1 cellular context compared by ENCODE assay signal in genomic region chr20:63707558-63708300, GRCh38.
TF ChIP-seq lines count a peak whose summit lies in the region.

Gene ARFRP1, minus strand, starts transcription at chr20:63707976. Its CDS starts 885 bp downstream, at chr20:63707091.
Gene ZGPAT, plus strand, starts transcription at chr20:63708039. Its CDS starts 542 bp downstream, at chr20:63708581.

TF ChIP-seq in HepG2, 621 proteins besides CTCF, POLR2A, EP300 and RAD21 (continued from another document and continues in another):
- TF ChIP-seq CEBPZ (IDR thresholded peaks at IDR 0.05; ENCODE audit: low read length) (no peak), MLX (CRISPR knock-in tag; IDR thresholded peaks at IDR 0.05) (peak; percentile 40), DMAP1 (CRISPR knock-in tag; IDR thresholded peaks at IDR 0.05) (peak; percentile 73), MYNN (CRISPR knock-in tag; IDR thresholded peaks at IDR 0.05; ENCODE audit: low read depth) (peak; percentile 56; the same call in 1 of the 2 replicates), CREB1 (IDR thresholded peaks at IDR 0.05) (peak; percentile 22; the same call in 1 of the 2 replicates), CREB1 (CRISPR knock-in tag; IDR thresholded peaks at IDR 0.05) (no peak), ZNF777 (CRISPR knock-in tag; IDR thresholded peaks at IDR 0.05) (peak; percentile 88), NR0B2 (CRISPR knock-in tag; IDR thresholded peaks at IDR 0.05) (peak; percentile 93), HNRNPLL (IDR thresholded peaks at IDR 0.05; ENCODE audit: low read depth, low read length, poor library complexity, severe bottlenecking) (peak; percentile 72), HOXA7 (CRISPR knock-in tag; IDR thresholded peaks at IDR 0.05) (no peak), HBP1 (CRISPR knock-in tag; IDR thresholded peaks at IDR 0.05; ENCODE audit: low read depth) (peak; percentile 98), DZIP1 (CRISPR knock-in tag; IDR thresholded peaks at IDR 0.05) (peak; percentile 72), ONECUT2 (CRISPR knock-in tag; IDR thresholded peaks at IDR 0.05) (peak; percentile 39; the same call in 1 of the 2 replicates), GMEB1 (CRISPR knock-in tag; IDR thresholded peaks at IDR 0.05; ENCODE audit: borderline replicate concordance) (peak; percentile 97), ZNF629 (CRISPR knock-in tag; conservative IDR thresholded peaks at IDR 0.05) (peak; percentile 60), SIN3B (IDR thresholded peaks at IDR 0.05; ENCODE audit: low read length) (peak; percentile 81), IKZF5 (CRISPR knock-in tag; IDR thresholded peaks at IDR 0.05) (peak; percentile 90), TBP (CRISPR knock-in tag; IDR thresholded peaks at IDR 0.05) (peak; percentile 100), NFYB (CRISPR knock-in tag; IDR thresholded peaks at IDR 0.05) (peak; percentile 68), USF2 (IDR thresholded peaks at IDR 0.05; ENCODE audit: low read depth, low read length) (no peak), USF2 (CRISPR knock-in tag; IDR thresholded peaks at IDR 0.05; ENCODE audit: borderline replicate concordance) (no peak; the same call in 1 of the 2 replicates), ZNF780A (CRISPR knock-in tag; IDR thresholded peaks at IDR 0.05) (no peak), ARID3A (IDR thresholded peaks at IDR 0.05; ENCODE audit: low read depth, low read length) (no peak), ZNF7 (CRISPR knock-in tag; IDR thresholded peaks at IDR 0.05) (no peak), ZNF737 (CRISPR knock-in tag; IDR thresholded peaks at IDR 0.05; ENCODE audit: borderline replicate concordance) (no peak), MXD4 (CRISPR knock-in tag; IDR thresholded peaks at IDR 0.05) (peak; percentile 93), ZNF772 (CRISPR knock-in tag; IDR thresholded peaks at IDR 0.05) (peak; percentile 73), FIP1L1 (IDR thresholded peaks at IDR 0.05; ENCODE audit: borderline replicate concordance, insufficient read depth, low read depth, low read length) (peak; percentile 57; the same call in 1 of the 2 replicates), ZKSCAN5 (CRISPR knock-in tag; IDR thresholded peaks at IDR 0.05) (no peak), TBL1XR1 (IDR thresholded peaks at IDR 0.05; ENCODE audit: borderline replicate concordance, low read length, partially characterized antibody) (peak; percentile 90), CENPX (CRISPR knock-in tag; IDR thresholded peaks at IDR 0.05) (no peak), ZNF224 (CRISPR knock-in tag; IDR thresholded peaks at IDR 0.05) (0 out of 2 replicates have a peak, but pooled peaks have one; percentile 24), ZNF414 (CRISPR knock-in tag; IDR thresholded peaks at IDR 0.05) (peak; percentile 77), ZNF639 (CRISPR knock-in tag; conservative IDR thresholded peaks at IDR 0.05) (peak; percentile 99), SP1 (IDR thresholded peaks at IDR 0.05) (no peak), SP1 (CRISPR knock-in tag; IDR thresholded peaks at IDR 0.05) (peak; percentile 68), HOXA3 (CRISPR knock-in tag; IDR thresholded peaks at IDR 0.05) (peak; percentile 98), ZNF205 (CRISPR knock-in tag; IDR thresholded peaks at IDR 0.05) (peak; percentile 86), ZNF546 (CRISPR knock-in tag; conservative IDR thresholded peaks at IDR 0.05) (peak; percentile 91; the same call in 1 of the 2 replicates), SKI (IDR thresholded peaks at IDR 0.05; ENCODE audit: partially characterized antibody) (peak; percentile 94), KDM6A (CRISPR knock-in tag; IDR thresholded peaks at IDR 0.05; ENCODE audit: low read depth) (no peak), ZNF607 (CRISPR knock-in tag; IDR thresholded peaks at IDR 0.05; ENCODE audit: borderline replicate concordance) (peak; percentile 93), ZNF891 (CRISPR knock-in tag; IDR thresholded peaks at IDR 0.05) (peak; percentile 96), CBFB (CRISPR knock-in tag; IDR thresholded peaks at IDR 0.05) (peak; percentile 97)
